In the genomic region with DNA sequence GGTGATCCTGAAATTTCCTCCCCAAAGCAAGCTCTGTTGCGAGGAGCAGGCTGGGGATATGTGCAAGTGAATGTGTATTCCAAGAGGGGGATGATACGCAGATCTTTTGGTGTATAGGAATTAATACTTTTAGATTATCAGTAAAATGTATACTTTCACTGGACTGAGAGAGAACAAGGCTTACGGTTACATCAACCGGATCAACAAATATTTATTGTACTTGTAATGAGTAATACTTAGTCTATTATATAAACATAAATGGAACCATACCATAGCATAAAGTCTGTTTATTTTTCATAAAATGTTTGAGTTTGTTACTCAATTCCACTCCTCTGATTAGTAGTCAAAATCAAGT, we compare ENCODE assay signal across 9 cellular contexts. TPM values are rescaled to one million over a fixed set of nuclear protein-coding genes. Genes with fewer than 3 reads are reported as not detected.
DNase-seq lines count a peak whose midpoint lies in the region; ATAC-seq and TF ChIP-seq lines count a peak whose summit lies in the region.
"Had no signal": no experiment of that assay in that cellular context is flagged by ENCODE, and none has a peak within 500 bp of the region (broad histone marks: within the 10 kb centered on the region; RNA-seq: fewer than 3 reads in every experiment).

No MANE protein-coding gene starts in this region.

- H3K4me1 ChIP-seq in BLaER1 (peaks cover 27% of the 10 kb centered on the region), OCI-LY1 (ENCODE audit: insufficient read depth, low read length, severe bottlenecking) (peaks cover 29% of the 10 kb centered on the region), neural progenitor cell (peaks cover 17% of the 10 kb centered on the region)

- H4K20me1 ChIP-seq in BLaER1 (peaks cover 29% of the 10 kb centered on the region), OCI-LY1 (ENCODE audit: insufficient read depth, low read length) (no peaks in the 10 kb centered on the region), neural progenitor cell (ENCODE audit: low read depth) (peaks cover 26% of the 10 kb centered on the region)

- peak overlapping the region; percentile 91 for H3K9ac ChIP-seq in BLaER1
- peak overlapping the region; percentile 86 for H3K9ac ChIP-seq in OCI-LY1 (ENCODE audit: low read length)
- no peak overlapping the region for H3K9ac ChIP-seq in neural progenitor cell

- peaks cover 33% of the 10 kb centered on the region for H3K79me2 ChIP-seq in OCI-LY1 (ENCODE audit: insufficient read depth, low read length)
- peaks cover 38% of the 10 kb centered on the region for H3K79me2 ChIP-seq in neural progenitor cell (ENCODE audit: low read depth)

- peak overlapping the region; percentile 100 for H2AFZ ChIP-seq in OCI-LY1 (ENCODE audit: low read length)
- H2AFZ ChIP-seq in neural progenitor cell (replicated peaks), result peak overlapping the region; percentile 98

- H3K4me2 ChIP-seq in BLaER1 (peak overlapping the region; percentile 68), OCI-LY1 (ENCODE audit: low read length) (peak overlapping the region; percentile 99), neural progenitor cell (peak overlapping the region; percentile 93)

- no peak for ATAC-seq in effector memory CD8-positive, alpha-beta T cell (replicated peaks)
- ATAC-seq in GM19397 (IDR thresholded peaks at IDR 0.05; ENCODE audit: unreplicated experiment) (no peak), HG02798 (IDR thresholded peaks at IDR 0.05; ENCODE audit: poor library complexity, unreplicated experiment) (no peak)

- peak overlapping the region; percentile 92 for H3K27ac ChIP-seq in BLaER1
- no peak overlapping the region for H3K27ac ChIP-seq in OCI-LY1 (ENCODE audit: low read depth, low read length, poor library complexity, severe bottlenecking)
- peak overlapping the region; percentile 75 for H3K27ac ChIP-seq in neural progenitor cell

- H3K27me3 ChIP-seq in BLaER1, result no peaks in the 10 kb centered on the region
- H3K27me3 ChIP-seq in OCI-LY1 (ENCODE audit: insufficient read depth, low read length), result no peaks in the 10 kb centered on the region; the same call in 1 of the 2 replicates
- H3K27me3 ChIP-seq in neural progenitor cell, result peaks cover 11% of the 10 kb centered on the region

- peak overlapping the region; percentile 87 to 90 for H3K27ac Mint-ChIP-seq in effector memory CD8-positive, alpha-beta T cell
- H3K27ac Mint-ChIP-seq in neural progenitor cell, result peak overlapping the region; percentile 99

- no peaks in the 10 kb centered on the region for H3K9me3 ChIP-seq in BLaER1
- H3K9me3 ChIP-seq in OCI-LY1 (ENCODE audit: low read length), result no peaks in the 10 kb centered on the region
- H3K9me3 ChIP-seq in neural progenitor cell (ENCODE audit: low read depth), result no peaks in the 10 kb centered on the region
- H3K9me3 ChIP-seq: mucosa of descending colon had no signal

- no peaks in the 10 kb centered on the region for H3K9me2 ChIP-seq in OCI-LY1 (ENCODE audit: low read depth, low read length)

- H3K9me3 Mint-ChIP-seq in effector memory CD8-positive, alpha-beta T cell, result no peaks in the 10 kb centered on the region
- peaks cover 4% of the 10 kb centered on the region for H3K9me3 Mint-ChIP-seq in neural progenitor cell

- H3F3A ChIP-seq in OCI-LY1 (ENCODE audit: insufficient read depth, low read length) (0 out of 2 replicates have a peak, but pooled peaks cover 4% of the 10 kb centered on the region), neural progenitor cell (ENCODE audit: low read depth) (peaks cover 24% of the 10 kb centered on the region)

- peaks cover 14% of the 10 kb centered on the region for H3K36me3 Mint-ChIP-seq in effector memory CD8-positive, alpha-beta T cell (ENCODE audit: insufficient read depth)
- H3K36me3 Mint-ChIP-seq in neural progenitor cell, result peaks cover 19% of the 10 kb centered on the region

- H3K4me1 Mint-ChIP-seq in effector memory CD8-positive, alpha-beta T cell (ENCODE audit: low read depth in 2 of 2), result peaks cover 15 to 34% of the 10 kb centered on the region in 2 donors
- H3K4me1 Mint-ChIP-seq in neural progenitor cell, result peaks cover 21% of the 10 kb centered on the region

- H3K4me3 ChIP-seq in BLaER1, result peak overlapping the region; percentile 83
- peak overlapping the region; percentile 99 for H3K4me3 ChIP-seq in OCI-LY1 (ENCODE audit: low read depth, low read length, poor library complexity, severe bottlenecking)
- H3K4me3 ChIP-seq in neural progenitor cell, result peak overlapping the region; percentile 81

- H3K36me3 ChIP-seq in BLaER1 (peaks cover 14% of the 10 kb centered on the region; the same call in 1 of the 2 replicates), OCI-LY1 (ENCODE audit: insufficient read depth, low read length) (peaks cover 8% of the 10 kb centered on the region), neural progenitor cell (no peaks in the 10 kb centered on the region)

- no peak for DNase-seq in effector memory CD8-positive, alpha-beta T cell
- no peak for DNase-seq in neural progenitor cell (ENCODE audit: low spot score)
- DNase-seq in NCI-H345 treated with DMSO at 0.1 percent for 48 hours (lab: John Stamatoyannopoulos, UW; ENCODE audit: unreplicated experiment), result no peak
- no peak for DNase-seq in RPMI8226

- TF ChIP-seq CTCF in OCI-LY1 (IDR thresholded peaks at IDR 0.05; ENCODE audit: low read length) (no peak), neural progenitor cell (IDR thresholded peaks at IDR 0.05) (no peak)

- peak overlapping the region; percentile 83 to 89 for H3K4me3 Mint-ChIP-seq in effector memory CD8-positive, alpha-beta T cell
- peak overlapping the region; percentile 90 for H3K4me3 Mint-ChIP-seq in neural progenitor cell

- no peaks in the 10 kb centered on the region for H3K27me3 Mint-ChIP-seq in effector memory CD8-positive, alpha-beta T cell
- peaks cover 5% of the 10 kb centered on the region for H3K27me3 Mint-ChIP-seq in neural progenitor cell (ENCODE audit: insufficient read depth, low read depth)

RNA-seq across cellular contexts. Expression of a gene that starts 0.7 kb away (rescaled TPM):
- 35.5 and 58.5 TPM in 2 replicates for total RNA-seq in neural progenitor cell (ENCODE audit: low replicate concordance)

RNA-seq across cellular contexts. Expression of a gene that starts 36.2 kb away (rescaled TPM):
- 96.9 and 235 TPM in 2 replicates for total RNA-seq in neural progenitor cell (ENCODE audit: low replicate concordance)

RNA-seq across cellular contexts. Expression of a gene that starts 42.3 kb away (rescaled TPM):
- total RNA-seq in neural progenitor cell (ENCODE audit: low replicate concordance), result 0.09 TPM in 1 of 2 replicates, not detected in the other

RNA-seq across cellular contexts. Expression of a gene that starts 43.1 kb away (rescaled TPM):
- total RNA-seq in neural progenitor cell (ENCODE audit: low replicate concordance), result 30.9 and 52.5 TPM in 2 replicates
